8 cellular contexts compared by ENCODE assay signal in the genomic region with DNA sequence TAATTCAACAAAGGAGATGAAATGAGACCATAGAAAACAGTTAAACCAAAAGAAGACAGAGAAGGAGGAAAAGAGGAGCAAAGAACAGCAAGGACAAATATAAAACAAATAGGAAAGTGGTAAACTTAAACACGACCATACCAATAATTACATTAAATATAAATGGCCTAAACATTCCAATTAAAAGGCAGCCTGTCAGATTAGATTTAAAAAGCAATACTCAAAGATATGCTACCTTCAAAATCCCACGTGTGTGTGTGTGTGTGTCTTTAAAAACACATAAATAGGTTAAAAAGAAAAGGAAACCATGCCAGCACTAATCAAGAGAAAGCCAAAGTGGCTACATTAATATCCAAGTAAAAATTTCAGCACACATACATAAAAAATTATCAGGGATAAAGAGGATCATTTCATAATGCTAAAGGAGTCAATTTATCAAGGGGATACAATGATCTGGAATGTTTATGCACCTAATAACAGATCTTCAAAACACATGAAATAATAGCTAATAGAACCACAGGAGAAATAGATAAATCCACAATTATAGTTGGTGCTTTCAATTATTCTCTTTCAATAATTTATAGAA.
"Had no signal": no experiment of that assay in that cellular context is flagged by ENCODE, and none has a peak within 500 bp of the region (broad histone marks: within the 10 kb centered on the region; RNA-seq: fewer than 3 reads in every experiment).

No MANE protein-coding gene starts in this region.

- H3K4me2 ChIP-seq: KMS-11 had no signal

- ATAC-seq: HepG2 had no signal

- H3K27ac ChIP-seq: HL-60, KMS-11 had no signal

- DNase-seq: IMR-90, Karpas-422, KBM-7, KG1 had no signal

- H3K9ac ChIP-seq: KMS-11 had no signal

- FAIRE-seq: HepG2, HTR-8/SVneo had no signal
